1 cellular context compared by ENCODE assay signal in genomic region chr11:77170107-77170506, GRCh38.
TF ChIP-seq lines count a peak whose summit lies in the region.

No MANE protein-coding gene starts in this region.

TF ChIP-seq in GM23338, 12 proteins besides CTCF, POLR2A, EP300 and RAD21 (continued from another document):
- peak; percentile 28; the same call in 1 of the 2 replicates for TF ChIP-seq ZNF462 (CRISPR knock-in tag; IDR thresholded peaks at IDR 0.05)
